In genomic region chr17:79520893-79521210, GRCh38 we compare ENCODE assay signal across 18 cellular contexts.
DNase-seq lines count a peak whose midpoint lies in the region; ATAC-seq, FAIRE-seq and TF ChIP-seq lines count a peak whose summit lies in the region.
"Had no signal": no experiment of that assay in that cellular context is flagged by ENCODE, and none has a peak within 500 bp of the region (broad histone marks: within the 10 kb centered on the region; RNA-seq: fewer than 3 reads in every experiment).

No MANE protein-coding gene starts in this region.

- no peaks in the 10 kb centered on the region for H3K27me3 Mint-ChIP-seq in endodermal cell (ENCODE audit: insufficient read depth)

- H3K27ac Mint-ChIP-seq in endodermal cell, result no peak overlapping the region
- H3K27ac Mint-ChIP-seq: CD4-positive, alpha-beta memory T cell had no signal

- no peaks in the 10 kb centered on the region for H3K9me3 Mint-ChIP-seq in endodermal cell
- H3K9me3 Mint-ChIP-seq: CD4-positive, alpha-beta memory T cell had no signal

- no peaks in the 10 kb centered on the region for H3K9me3 ChIP-seq in endodermal cell (ENCODE audit: control insufficient read depth, low read length)
- no peaks in the 10 kb centered on the region for H3K9me3 ChIP-seq in HepG2 (ENCODE audit: low read length)
- H3K9me3 ChIP-seq in effector memory CD4-positive, alpha-beta T cell (ENCODE audit: control insufficient read depth, low read length), result no peaks in the 10 kb centered on the region

- no peaks in the 10 kb centered on the region for H3K4me1 ChIP-seq in endodermal cell (ENCODE audit: control insufficient read depth, insufficient read depth, low read length)
- H3K4me1 ChIP-seq in HepG2 (ENCODE audit: insufficient read depth, low read length), result no peaks in the 10 kb centered on the region
- no peaks in the 10 kb centered on the region for H3K4me1 ChIP-seq in effector memory CD4-positive, alpha-beta T cell (ENCODE audit: control insufficient read depth, insufficient read depth, low read length, poor library complexity, severe bottlenecking)

- no peaks in the 10 kb centered on the region for H3K79me2 ChIP-seq in HepG2 (ENCODE audit: insufficient read depth, low read length)

- ATAC-seq in HepG2, result no peak

- no peak overlapping the region for H3K4me2 ChIP-seq in HepG2 (ENCODE audit: low read depth, low read length)

- TF ChIP-seq POLR2A in HepG2 (IDR thresholded peaks at IDR 0.05; ENCODE audit: insufficient read depth in 1 of 2, low read depth in 2 of 2, low read length in 2 of 2), result no peak

- H3K36me3 ChIP-seq in endodermal cell (ENCODE audit: control insufficient read depth, insufficient read depth, low read length), result no peaks in the 10 kb centered on the region
- no peaks in the 10 kb centered on the region for H3K36me3 ChIP-seq in HepG2 (replicated peaks in 1 of 2; ENCODE audit: control insufficient read depth in 1 of 2, insufficient read depth in 2 of 2, low read length in 2 of 2)
- H3K36me3 ChIP-seq in effector memory CD4-positive, alpha-beta T cell (ENCODE audit: control insufficient read depth, insufficient read depth, low read length), result no peaks in the 10 kb centered on the region

- H2AFZ ChIP-seq in HepG2 (ENCODE audit: low read length), result no peak overlapping the region

- TF ChIP-seq CTCF in endodermal cell (conservative IDR thresholded peaks at IDR 0.05) (no peak), GM13976 (IDR thresholded peaks at IDR 0.05; ENCODE audit: borderline replicate concordance, control extremely low read depth, extremely low read depth, insufficient read depth, missing control alignments) (no peak), HepG2 (CRISPR knock-in tag; IDR thresholded peaks at IDR 0.05) (no peak)

- no peak for TF ChIP-seq RAD21 in HepG2 (CRISPR knock-in tag; IDR thresholded peaks at IDR 0.05)

- H3K4me1 Mint-ChIP-seq in endodermal cell, result no peaks in the 10 kb centered on the region
- H3K4me1 Mint-ChIP-seq: CD4-positive, alpha-beta memory T cell had no signal

- in situ Hi-C loops in GM13976 (cut with MboI; ENCODE audit: low sequenced_read_pairs, unreplicated experiment) (no loop called here), HepG2 (cut with HindIII; ENCODE audit: extremely low pct_ligation_motif_present, low pct_unique_long_range_greater_than_20kb) (no loop called here)

- H3K4me3 ChIP-seq in endodermal cell (ENCODE audit: low read length) (no peak overlapping the region), HepG2 (replicated peaks in 1 of 3; ENCODE audit: insufficient read depth in 1 of 3, low read depth in 2 of 3, low read length in 3 of 3) (no peak overlapping the region)
- H3K4me3 ChIP-seq in effector memory CD4-positive, alpha-beta T cell (ENCODE audit: insufficient read depth, low read depth, low read length, poor library complexity, severe bottlenecking), result no peak overlapping the region

- no peak for TF ChIP-seq EP300 in HepG2 (IDR thresholded peaks at IDR 0.05; ENCODE audit: low read depth in 2 of 2, low read length in 2 of 2)
- TF ChIP-seq EP300 in HepG2 (CRISPR knock-in tag; IDR thresholded peaks at IDR 0.05; ENCODE audit: borderline replicate concordance), result no peak

- WGBS in endodermal cell (ENCODE audit: insufficient coverage in 1 of 2, insufficient read length in 1 of 2), 2 experiments, result 89 to 93% methylated on average over 3 to 7 of the region's 7 CpGs
- WGBS in HepG2 (ENCODE audit: low lambda C conversion rate), result no CpG with 5 or more reads among the region's 7 CpGs

- intact Hi-C loops in HepG2 (cut with micrococcal nuclease; ENCODE audit: unreplicated experiment), result no loop called here

- no peaks in the 10 kb centered on the region for H3K36me3 Mint-ChIP-seq in endodermal cell (ENCODE audit: low read depth)
- H3K36me3 Mint-ChIP-seq: CD4-positive, alpha-beta memory T cell had no signal

- CTCF ChIA-PET in HepG2 (lab: Yijun Ruan, JAX; ENCODE audit: low intra/inter-chr PET ratio, low total read pairs), result no interaction called here

- no peak overlapping the region for H3K4me3 Mint-ChIP-seq in endodermal cell
- H3K4me3 Mint-ChIP-seq: CD4-positive, alpha-beta memory T cell had no signal

- no peak overlapping the region for H3K9ac ChIP-seq in endodermal cell (ENCODE audit: extremely low read depth, low read length, poor library complexity, severe bottlenecking)
- H3K9ac ChIP-seq in HepG2 (ENCODE audit: insufficient read depth, low read depth, low read length), result no peak overlapping the region

- DNase-seq in NCI-H1694 (lab: John Stamatoyannopoulos, UW), result peak; percentile 18
- no peak for DNase-seq in NCI-H1694 treated with DMSO at 0.1 percent for 48 hours (lab: John Stamatoyannopoulos, UW)
- DNase-seq in endodermal cell, result no peak
- no peak for DNase-seq in GM13976 (ENCODE audit: low spot score)
- DNase-seq in HepG2 (ENCODE audit: low spot score), result no peak
- no peak for DNase-seq in effector memory CD4-positive, alpha-beta T cell
- DNase-seq: 8988T; C1 segment of cervical spinal cord; Calu3; CD4-positive, alpha-beta memory T cell; COR-L47; DMS53; DMS79 treated with DMSO at 0.1 percent for 48 hours; GF-D8; GOT3; H7; HCEC 1CT had no signal

- FAIRE-seq in HepG2 (lab: Jason Lieb, UNC), result no peak

- BruUV-seq in HepG2 (replicated peaks; lab: Mats Ljungman, UMichigan), result no TSS peak

- POLR2A ChIA-PET in HepG2 (lab: Yijun Ruan, JAX), result no interaction called here

- no peaks in the 10 kb centered on the region; the same call in 1 of the 2 replicates for H4K20me1 ChIP-seq in HepG2 (ENCODE audit: insufficient read depth, low read length)

- peak overlapping the region; percentile 6 for H3K27ac ChIP-seq in cingulate gyrus (ENCODE audit: low read depth, low read length)
- H3K27ac ChIP-seq in endodermal cell (ENCODE audit: low read depth, low read length), result peak overlapping the region; percentile 80
- no peak overlapping the region for H3K27ac ChIP-seq in HepG2 (ENCODE audit: extremely low read length, insufficient read depth, low read length)
- H3K27ac ChIP-seq in effector memory CD4-positive, alpha-beta T cell (ENCODE audit: insufficient read depth, low read length, poor library complexity, severe bottlenecking), result no peak overlapping the region

- H3K27me3 ChIP-seq in endodermal cell (ENCODE audit: control insufficient read depth, insufficient read depth, low read length, poor library complexity, severe bottlenecking) (no peaks in the 10 kb centered on the region), HepG2 (ENCODE audit: control insufficient read depth in 1 of 2, insufficient read depth in 2 of 2, low read length in 2 of 2) (peaks cover 43 to 95% of the 10 kb centered on the region in 2 experiments)
- peaks cover 17% of the 10 kb centered on the region for H3K27me3 ChIP-seq in effector memory CD4-positive, alpha-beta T cell (replicated peaks; ENCODE audit: control insufficient read depth, insufficient read depth, low read length, poor library complexity, severe bottlenecking)

TF ChIP-seq in HepG2, 621 proteins besides CTCF, POLR2A, EP300 and RAD21 (continues in another document):
- TF ChIP-seq, protein P1, sequence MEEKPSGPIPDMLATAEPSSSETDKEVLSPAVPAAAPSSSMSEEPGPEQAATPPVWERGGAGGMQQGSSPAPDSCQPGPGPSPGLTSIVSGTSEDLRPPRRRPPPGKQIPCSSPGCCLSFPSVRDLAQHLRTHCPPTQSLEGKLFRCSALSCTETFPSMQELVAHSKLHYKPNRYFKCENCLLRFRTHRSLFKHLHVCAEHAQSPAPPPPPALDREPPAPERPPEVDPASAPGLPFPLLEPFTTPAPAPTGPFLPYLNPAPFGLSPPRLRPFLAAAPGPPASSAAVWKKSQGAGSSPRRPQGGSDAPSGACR (CRISPR knock-in tag; IDR thresholded peaks at IDR 0.05), result no peak
- no peak for TF ChIP-seq GTF3A (CRISPR knock-in tag; conservative IDR thresholded peaks at IDR 0.05)

Comparison
In these comparisons a context has a peak if more than half of its experiments do, and no peak if none do; other contexts are left out.
1. H3K27ac ChIP-seq: peak in cingulate gyrus (single experiment) and endodermal cell (single experiment); none in HepG2 (single experiment) and effector memory CD4-positive, alpha-beta T cell (single experiment).